Comparison of ENCODE assay signal across 12 cellular contexts in genomic region chr3:117885046-117885445, GRCh38.
DNase-seq lines count a peak whose midpoint lies in the region; ATAC-seq, FAIRE-seq and TF ChIP-seq lines count a peak whose summit lies in the region.
"Had no signal": no experiment of that assay in that cellular context is flagged by ENCODE, and none has a peak within 500 bp of the region (broad histone marks: within the 10 kb centered on the region; RNA-seq: fewer than 3 reads in every experiment).

No MANE protein-coding gene starts in this region.

- FAIRE-seq in GM12891 (lab: Jason Lieb, UNC) = no peak

- no peak for TF ChIP-seq POLR2A in GM12891 (IDR thresholded peaks at IDR 0.05; ENCODE audit: low read depth, low read length)

- ATAC-seq in HG02798 (IDR thresholded peaks at IDR 0.05; ENCODE audit: poor library complexity, unreplicated experiment) (peak; percentile 40), HG02571 (IDR thresholded peaks at IDR 0.05; ENCODE audit: unreplicated experiment) (no peak), GM19328 (IDR thresholded peaks at IDR 0.05; ENCODE audit: unreplicated experiment) (no peak), HG02588 (IDR thresholded peaks at IDR 0.05; ENCODE audit: unreplicated experiment) (no peak)
- ATAC-seq: WTC11 had no signal

- DNase-seq in GM12891 (ENCODE audit: insufficient read length, low spot score) = no peak
- DNase-seq in NCI-H510A (lab: John Stamatoyannopoulos, UW) = peak; percentile 15
- peak; percentile 7 for DNase-seq in kidney tubule cell (ENCODE audit: low spot score)
- DNase-seq in stimulated activated naive CD4-positive, alpha-beta T cell (lab: John Stamatoyannopoulos, UW) = no peak
- DNase-seq: activated T-cell treated with anti-CD3 and anti-CD28 coated beads, Interleukin-2, amount 50 U/mL, for 48 hours; Caco-2; GOT3 had no signal

TF ChIP-seq in GM12891, 5 proteins besides CTCF, POLR2A, EP300 and RAD21:
- no peak for TF ChIP-seq TAF1 (IDR thresholded peaks at IDR 0.05; ENCODE audit: low read depth, low read length)
- no peak for TF ChIP-seq POLR2AphosphoS5 (IDR thresholded peaks at IDR 0.05; ENCODE audit: low read depth, low read length)
- TF ChIP-seq SPI1 (IDR thresholded peaks at IDR 0.05; ENCODE audit: low read depth, low read length) = peak; percentile 66

Comparison
In these comparisons a context has a peak if more than half of its experiments do, and no peak if none do; other contexts are left out.
1. DNase-seq: peak in NCI-H510A (single experiment) and kidney tubule cell (single experiment); none in GM12891 (single experiment) and stimulated activated naive CD4-positive, alpha-beta T cell (0 of 6).